Comparison of ENCODE assay signal across 26 cellular contexts in the genomic region with DNA sequence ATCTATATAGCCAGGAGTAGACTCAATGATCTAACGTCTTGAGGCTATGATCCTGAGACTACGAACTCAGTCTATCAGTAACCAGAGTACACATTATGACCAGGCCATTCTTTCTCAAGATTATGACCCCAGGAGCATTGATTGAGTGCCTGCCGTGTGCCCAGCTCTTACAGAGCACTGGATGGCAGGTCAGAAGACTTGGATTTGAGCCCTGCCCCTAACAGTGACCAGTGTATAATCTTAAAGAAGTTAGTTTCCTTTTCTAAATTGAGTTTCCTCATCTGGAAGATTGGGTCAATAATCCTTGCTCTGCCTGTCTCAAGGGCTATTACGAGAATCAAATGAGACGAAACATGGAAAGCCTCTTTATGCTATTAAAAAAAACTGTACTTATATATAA. TPM values are rescaled to one million over a fixed set of nuclear protein-coding genes. Genes with fewer than 3 reads are reported as not detected.
"Had no signal": no experiment of that assay in that cellular context is flagged by ENCODE, and none has a peak within 500 bp of the region (broad histone marks: within the 10 kb centered on the region; RNA-seq: fewer than 3 reads in every experiment).

No MANE protein-coding gene starts in this region.

- ATAC-seq: activated CD4-positive, alpha-beta T cell treated with anti-CD3 and anti-CD28 coated beads for 36 hours; activated T-helper 17 cell treated with anti-CD3 and anti-CD28 coated beads, Interleukin-2, amount 50 U/mL, for 72 hours had no signal

- H3K9me3 Mint-ChIP-seq: activated CD4-positive, alpha-beta memory T cell treated with anti-CD3 and anti-CD28 coated beads, Interleukin-2, amount 10 ng/mL, durations not matched to agents 7 days and 5 days; activated naive CD4-positive, alpha-beta T cell treated with anti-CD3 and anti-CD28 coated beads for 36 hours; activated naive CD8-positive, alpha-beta T cell treated with anti-CD3 and anti-CD28 coated beads for 36 hours; activated T-helper 17 cell treated with anti-CD3 and anti-CD28 coated beads, Interleukin-2, amount 50 U/mL, for 72 hours had no signal

- H3K36me3 Mint-ChIP-seq: activated naive CD8-positive, alpha-beta T cell treated with anti-CD3 and anti-CD28 coated beads for 36 hours; brain had no signal

- H3K27ac Mint-ChIP-seq: activated CD4-positive, alpha-beta memory T cell treated with anti-CD3 and anti-CD28 coated beads, Interleukin-2, amount 10 ng/mL, durations not matched to agents 7 days and 5 days; activated CD4-positive, alpha-beta T cell treated with anti-CD3 and anti-CD28 coated beads for 36 hours; activated naive CD4-positive, alpha-beta T cell treated with anti-CD3 and anti-CD28 coated beads for 36 hours; activated naive CD8-positive, alpha-beta T cell treated with anti-CD3 and anti-CD28 coated beads for 36 hours; activated T-helper 17 cell treated with anti-CD3 and anti-CD28 coated beads, Interleukin-2, amount 50 U/mL, for 72 hours; brain had no signal

- H3K27me3 Mint-ChIP-seq: activated CD4-positive, alpha-beta T cell treated with anti-CD3 and anti-CD28 coated beads for 36 hours; activated naive CD8-positive, alpha-beta T cell treated with anti-CD3 and anti-CD28 coated beads for 36 hours had no signal

- H3K4me3 Mint-ChIP-seq: activated CD4-positive, alpha-beta memory T cell treated with anti-CD3 and anti-CD28 coated beads, Interleukin-2, amount 10 ng/mL, durations not matched to agents 7 days and 5 days; activated CD4-positive, alpha-beta T cell treated with anti-CD3 and anti-CD28 coated beads for 36 hours; activated naive CD4-positive, alpha-beta T cell treated with anti-CD3 and anti-CD28 coated beads for 36 hours; activated naive CD8-positive, alpha-beta T cell treated with anti-CD3 and anti-CD28 coated beads for 36 hours; activated T-helper 17 cell treated with anti-CD3 and anti-CD28 coated beads, Interleukin-2, amount 50 U/mL, for 72 hours; brain had no signal

- H3K36me3 ChIP-seq: SJCRH30, WERI-Rb-1 had no signal

- H3K27ac ChIP-seq: RWPE1, SJCRH30, WERI-Rb-1 had no signal

- H3K4me1 Mint-ChIP-seq: activated CD4-positive, alpha-beta memory T cell treated with anti-CD3 and anti-CD28 coated beads, Interleukin-2, amount 10 ng/mL, durations not matched to agents 7 days and 5 days; activated CD4-positive, alpha-beta T cell treated with anti-CD3 and anti-CD28 coated beads for 36 hours; activated naive CD8-positive, alpha-beta T cell treated with anti-CD3 and anti-CD28 coated beads for 36 hours; activated T-helper 17 cell treated with anti-CD3 and anti-CD28 coated beads, Interleukin-2, amount 50 U/mL, for 72 hours had no signal

- H3K4me3 ChIP-seq: Peyer's patch, SJCRH30 had no signal

- H3K9me3 ChIP-seq: Peyer's patch, SJCRH30, SK-N-SH had no signal

- H3K27me3 ChIP-seq: Peyer's patch, SJCRH30 had no signal

- DNase-seq: activated CD4-positive, alpha-beta memory T cell treated with anti-CD3 and anti-CD28 coated beads, Interleukin-2, amount 10 ng/mL, durations not matched to agents 7 days and 5 days; activated CD4-positive, alpha-beta T cell treated with anti-CD3 and anti-CD28 coated beads for 36 hours; activated CD4-positive, alpha-beta T cell treated with anti-CD3 and anti-CD28 coated beads, Interleukin-2, amount 50 U/mL, for 1 hour; activated gamma-delta T cell; activated naive CD4-positive, alpha-beta T cell treated with anti-CD3 and anti-CD28 coated beads for 36 hours; activated naive CD8-positive, alpha-beta T cell treated with anti-CD3 and anti-CD28 coated beads for 36 hours; activated T-cell treated with anti-CD3 and anti-CD28 coated beads for 4 hours; activated T-cell treated with anti-CD3 and anti-CD28 coated beads, Interleukin-2, amount 50 U/mL, for 48 hours; Kasumi-1; KBM-7; NCI-H1105 treated with DMSO at 0.1 percent for 48 hours; NCI-H1436 treated with DMSO at 0.1 percent for 48 hours; NCI-H187; NCI-H2081; NCI-H446; NCI-H524; Peyer's patch; Right ventricle myocardium superior; SJCRH30; SK-N-SH; T-helper 1 cell; WERI-Rb-1 had no signal

RNA-seq across cellular contexts. Expression of a gene that starts 38.2 kb away (rescaled TPM):
- total RNA-seq: activated CD4-positive, alpha-beta T cell treated with anti-CD3 and anti-CD28 coated beads for 36 hours; activated CD8-positive, alpha-beta memory T cell treated with anti-CD3 and anti-CD28 coated beads for 36 hours; activated naive CD4-positive, alpha-beta T cell treated with anti-CD3 and anti-CD28 coated beads for 36 hours; activated naive CD8-positive, alpha-beta T cell treated with anti-CD3 and anti-CD28 coated beads for 36 hours had no signal

RNA-seq across cellular contexts. Expression of a gene that starts 51.5 kb away (rescaled TPM):
- total RNA-seq: activated naive CD4-positive, alpha-beta T cell treated with anti-CD3 and anti-CD28 coated beads for 36 hours; SJCRH30 had no signal
